In the genomic region with DNA sequence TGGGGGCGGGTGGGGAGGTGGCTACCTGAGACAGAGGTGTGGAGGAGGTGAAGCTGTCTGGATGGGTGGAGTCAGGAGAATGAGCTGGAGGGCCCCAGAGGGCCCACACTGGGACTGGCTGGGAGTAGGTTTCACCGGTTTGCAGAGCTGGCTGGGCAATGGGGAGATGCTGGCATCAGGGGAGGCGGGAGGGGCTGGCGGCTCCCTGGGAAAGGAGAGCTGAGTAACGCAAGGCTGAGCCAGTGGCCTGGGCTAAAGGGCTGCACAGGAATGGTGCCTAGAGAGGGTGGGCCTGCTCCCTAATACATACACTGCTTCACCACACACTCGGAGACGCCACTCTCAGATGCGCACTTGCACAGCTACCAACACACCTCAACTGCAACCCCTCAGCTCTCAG, we compare ENCODE assay signal across 30 cellular contexts. TPM values are rescaled to one million over a fixed set of nuclear protein-coding genes. Genes with fewer than 3 reads are reported as not detected.
A peak's percentile ranks its signal among the peaks of the same experiment; 100 is the strongest.
DNase-seq lines count a peak whose midpoint lies in the region; FAIRE-seq and TF ChIP-seq lines count a peak whose summit lies in the region.
"Had no signal": no experiment of that assay in that cellular context is flagged by ENCODE, and none has a peak within 500 bp of the region (broad histone marks: within the 10 kb centered on the region; RNA-seq: fewer than 3 reads in every experiment).

No MANE protein-coding gene starts in this region.

- no peak overlapping the region for H4K8ac ChIP-seq in H9 (replicated peaks; ENCODE audit: insufficient read length, low read depth, low read length)

- no peak overlapping the region; the same call in 1 of the 2 replicates for H3K14ac ChIP-seq in H9 (ENCODE audit: insufficient read depth, low read length)

- no peak overlapping the region for H2AK5ac ChIP-seq in H9 (ENCODE audit: insufficient read length, low read length)

- no peak overlapping the region for H2BK15ac ChIP-seq in H9 (ENCODE audit: low read depth, low read length)

- H3K9me3 Mint-ChIP-seq in H9 = no peaks in the 10 kb centered on the region
- no peaks in the 10 kb centered on the region for H3K9me3 Mint-ChIP-seq in activated T-helper 2 cell treated with anti-CD3 and anti-CD28 coated beads, Interferon-gamma antibody, Interleukin-2, Interleukin-4, amounts not matched to agents 10 μg/mL and 5 μg/mL and 100 μg/mL, durations not matched to agents 14 hours and 24 hours and 36 hours
- H3K9me3 Mint-ChIP-seq: CD4-positive, alpha-beta T cell; memory B cell; naive thymus-derived CD4-positive, alpha-beta T cell had no signal

- dilution Hi-C loops in keratinocyte (cut with MboI; ENCODE audit: extremely low pct_ligation_motif_present, low sequenced_read_pairs) = no loop called here

- H3K27me3 ChIP-seq in H9 (ENCODE audit: insufficient read depth, low read length) = no peaks in the 10 kb centered on the region; the same call in 1 of the 2 replicates
- no peaks in the 10 kb centered on the region for H3K27me3 ChIP-seq in keratinocyte (ENCODE audit: control insufficient read depth, extremely low read depth, insufficient read depth, low read length)
- H3K27me3 ChIP-seq: ascending aorta, sigmoid colon, SJCRH30 had no signal

- TF ChIP-seq CTCF in H9 (conservative IDR thresholded peaks at IDR 0.05) (no peak), keratinocyte (optimal IDR thresholded peaks at IDR 0.05 in 1 of 3, IDR thresholded peaks at IDR 0.05 in 1 of 3, conservative IDR thresholded peaks at IDR 0.05 in 1 of 3; ENCODE audit: extremely low read depth in 1 of 3, insufficient read depth in 2 of 3, low read length in 3 of 3) (no peak)

- DNase-seq in H9 (peak; percentile 60), SW480 (ENCODE audit: low spot score) (peak; percentile 41), keratinocyte (ENCODE audit: low read depth, low spot score) (no peak), NCI-H1436 treated with DMSO at 0.1 percent for 48 hours (lab: John Stamatoyannopoulos, UW) (no peak), COR-L47 (lab: John Stamatoyannopoulos, UW) (no peak)
- DNase-seq in activated T-helper 2 cell treated with anti-CD3 and anti-CD28 coated beads, Interferon-gamma antibody, Interleukin-2, Interleukin-4, amounts not matched to agents 10 μg/mL and 5 μg/mL and 100 μg/mL, durations not matched to agents 14 hours and 24 hours and 36 hours (ENCODE audit: low spot score) = no peak
- no peak for DNase-seq in activated CD8-positive, alpha-beta memory T cell treated with anti-CD3 and anti-CD28 coated beads, Interleukin-2, amount 50 U/mL, for 48 hours
- DNase-seq: activated CD4-positive, alpha-beta T cell treated with anti-CD3 and anti-CD28 coated beads for 48 hours; activated naive CD4-positive, alpha-beta T cell treated with anti-CD3 and anti-CD28 coated beads, Interleukin-2, amount 50 U/mL, for 16 hours; CD4-positive, alpha-beta T cell; DMS53; GDM1; HCEC 1CT; KG1; kidney glomerular epithelial cell; naive thymus-derived CD4-positive, alpha-beta T cell; NCI-H1694 treated with DMSO at 0.1 percent for 48 hours; NCI-H345; NCI-H82; sigmoid colon; SJCRH30; substantia nigra; T-helper 17 cell had no signal

- no peak overlapping the region for H2BK12ac ChIP-seq in H9 (ENCODE audit: insufficient read length, low read depth, low read length)

- H3K9me3 ChIP-seq in H9 (ENCODE audit: control insufficient read depth, low read depth, low read length) (no peaks in the 10 kb centered on the region), keratinocyte (ENCODE audit: control insufficient read depth, low read depth, low read length) (no peaks in the 10 kb centered on the region)
- H3K9me3 ChIP-seq: ascending aorta, esophagus muscularis mucosa, sigmoid colon, SJCRH30 had no signal

- H3K4ac ChIP-seq in H9 (ENCODE audit: low read depth, low read length) = no peak overlapping the region

- H3K79me2 ChIP-seq in H9 (ENCODE audit: insufficient read depth, low read length) = no peaks in the 10 kb centered on the region
- no peaks in the 10 kb centered on the region for H3K79me2 ChIP-seq in keratinocyte (ENCODE audit: control insufficient read depth, insufficient read depth, low read length)

- H3K36me3 ChIP-seq in keratinocyte (ENCODE audit: control insufficient read depth in 2 of 2, extremely low read depth in 1 of 2, insufficient read depth in 2 of 2, low read length in 2 of 2) = no peaks in the 10 kb centered on the region
- H3K36me3 ChIP-seq: ascending aorta, sigmoid colon, SJCRH30 had no signal

- no peak overlapping the region for H4K91ac ChIP-seq in H9 (ENCODE audit: insufficient read length, low read depth, low read length)

- no peak overlapping the region for H2BK120ac ChIP-seq in H9 (ENCODE audit: low read depth, low read length, poor library complexity, severe bottlenecking)

- no peak overlapping the region for H4K5ac ChIP-seq in H9 (ENCODE audit: insufficient read length, low read depth, low read length)

- H3K56ac ChIP-seq in H9 (ENCODE audit: insufficient read length, low read depth, low read length) = no peak overlapping the region

- H3K79me1 ChIP-seq in H9 (ENCODE audit: insufficient read depth, low read depth, low read length, poor library complexity, severe bottlenecking) = no peaks in the 10 kb centered on the region

- no peak overlapping the region for H3K4me3 ChIP-seq in keratinocyte (ENCODE audit: control insufficient read depth in 2 of 3, extremely low read depth in 1 of 3, insufficient read depth in 2 of 3, low read depth in 1 of 3, low read length in 3 of 3)
- no peak overlapping the region for H3K4me3 ChIP-seq in skin epidermis
- H3K4me3 ChIP-seq: ascending aorta, esophagus muscularis mucosa, sigmoid colon, SJCRH30 had no signal

- no peak overlapping the region for H3K4me3 Mint-ChIP-seq in H9
- no peak overlapping the region for H3K4me3 Mint-ChIP-seq in activated T-helper 2 cell treated with anti-CD3 and anti-CD28 coated beads, Interferon-gamma antibody, Interleukin-2, Interleukin-4, amounts not matched to agents 10 μg/mL and 5 μg/mL and 100 μg/mL, durations not matched to agents 14 hours and 24 hours and 36 hours (ENCODE audit: low read depth)
- H3K4me3 Mint-ChIP-seq: CD4-positive, alpha-beta T cell; memory B cell; naive thymus-derived CD4-positive, alpha-beta T cell; T-helper 17 cell had no signal

- H3K9ac ChIP-seq in H9 (ENCODE audit: extremely low read depth, insufficient read length, low read length) = no peak overlapping the region
- peak overlapping the region; percentile 38 for H3K9ac ChIP-seq in keratinocyte (ENCODE audit: control insufficient read depth, extremely low read depth, insufficient read depth, low read length)

- H4K20me1 ChIP-seq in H9 (ENCODE audit: control insufficient read depth, insufficient read depth, insufficient read length) (no peaks in the 10 kb centered on the region), keratinocyte (ENCODE audit: control insufficient read depth, extremely low read depth, insufficient read depth, low read length) (no peaks in the 10 kb centered on the region)

- H3K4me1 Mint-ChIP-seq in H9 = peaks cover 25 to 36% of the 10 kb centered on the region in 2 experiments
- peaks cover 8% of the 10 kb centered on the region for H3K4me1 Mint-ChIP-seq in activated T-helper 2 cell treated with anti-CD3 and anti-CD28 coated beads, Interferon-gamma antibody, Interleukin-2, Interleukin-4, amounts not matched to agents 10 μg/mL and 5 μg/mL and 100 μg/mL, durations not matched to agents 14 hours and 24 hours and 36 hours (ENCODE audit: low read depth)

- H3K27ac ChIP-seq in H9 (ENCODE audit: insufficient read length, low read depth, low read length) (no peak overlapping the region), keratinocyte (ENCODE audit: control insufficient read depth, insufficient read depth, low read length) (peak overlapping the region; percentile 89), skin epidermis (peak overlapping the region in 20 of 21 experiments; percentile 16 to 88 (median 72))
- H3K27ac ChIP-seq: ascending aorta, esophagus muscularis mucosa, sigmoid colon, SJCRH30 had no signal

- H2BK5ac ChIP-seq in H9 (ENCODE audit: insufficient read length, low read length) = no peak overlapping the region

- H2AFZ ChIP-seq in H9 (ENCODE audit: low read length) (no peak overlapping the region), keratinocyte (ENCODE audit: control insufficient read depth, low read length) (peak overlapping the region; percentile 36)

- no peak overlapping the region for H3K23ac ChIP-seq in H9 (ENCODE audit: insufficient read length, low read depth, low read length)

- WGBS in H9 (ENCODE audit: extremely low coverage, insufficient read length, low lambda C conversion rate) = no CpG with 5 or more reads among the region's 8 CpGs

- no peaks in the 10 kb centered on the region for H3K9me1 ChIP-seq in keratinocyte (ENCODE audit: control insufficient read depth, extremely low read depth, insufficient read depth, low read length)

- no peak overlapping the region for H3K18ac ChIP-seq in H9 (ENCODE audit: insufficient read length, low read depth, low read length)

- H2BK20ac ChIP-seq in H9 (ENCODE audit: low read depth, low read length, poor library complexity, severe bottlenecking) = no peak overlapping the region

- peak overlapping the region in 1 of 3 experiments; percentile 42; a peak in 1 of 7 replicates for H3K27ac Mint-ChIP-seq in H9
- H3K27ac Mint-ChIP-seq in activated T-helper 2 cell treated with anti-CD3 and anti-CD28 coated beads, Interferon-gamma antibody, Interleukin-2, Interleukin-4, amounts not matched to agents 10 μg/mL and 5 μg/mL and 100 μg/mL, durations not matched to agents 14 hours and 24 hours and 36 hours = no peak overlapping the region
- H3K27ac Mint-ChIP-seq: CD4-positive, alpha-beta T cell; memory B cell; naive thymus-derived CD4-positive, alpha-beta T cell; T-helper 17 cell had no signal

- H3K4me1 ChIP-seq in H9 (ENCODE audit: insufficient read depth, low read length) (no peaks in the 10 kb centered on the region; the same call in 1 of the 2 replicates), keratinocyte (ENCODE audit: control insufficient read depth, extremely low read depth, insufficient read depth, low read length) (peaks cover 29% of the 10 kb centered on the region)

- H3K36me3 Mint-ChIP-seq in H9 (ENCODE audit: insufficient read depth in 1 of 3, low read depth in 3 of 3) = peaks cover 1 to 8% (median 5%) of the 10 kb centered on the region in 3 experiments; a peak in 5 of 7 replicates
- no peaks in the 10 kb centered on the region for H3K36me3 Mint-ChIP-seq in activated T-helper 2 cell treated with anti-CD3 and anti-CD28 coated beads, Interferon-gamma antibody, Interleukin-2, Interleukin-4, amounts not matched to agents 10 μg/mL and 5 μg/mL and 100 μg/mL, durations not matched to agents 14 hours and 24 hours and 36 hours (ENCODE audit: low read depth)
- H3K36me3 Mint-ChIP-seq: memory B cell; naive thymus-derived CD4-positive, alpha-beta T cell had no signal

- intact Hi-C loops in activated T-helper 2 cell treated with anti-CD3 and anti-CD28 coated beads, Interferon-gamma antibody, Interleukin-2, Interleukin-4, amounts not matched to agents 10 μg/mL and 5 μg/mL and 100 μg/mL, durations not matched to agents 14 hours and 24 hours and 36 hours (cut with micrococcal nuclease) = no loop called here

- peak; percentile 79 for FAIRE-seq in keratinocyte (lab: Jason Lieb, UNC)

- no peaks in the 10 kb centered on the region for H3K23me2 ChIP-seq in H9 (ENCODE audit: insufficient read length, low read depth, low read length, poor library complexity, severe bottlenecking)

- peaks cover 21% of the 10 kb centered on the region for H3K27me3 Mint-ChIP-seq in H9 (ENCODE audit: low read depth)
- H3K27me3 Mint-ChIP-seq in activated T-helper 2 cell treated with anti-CD3 and anti-CD28 coated beads, Interferon-gamma antibody, Interleukin-2, Interleukin-4, amounts not matched to agents 10 μg/mL and 5 μg/mL and 100 μg/mL, durations not matched to agents 14 hours and 24 hours and 36 hours (ENCODE audit: low read depth) = no peaks in the 10 kb centered on the region
- H3K27me3 Mint-ChIP-seq: T-helper 17 cell had no signal

- H3K4me2 ChIP-seq in H9 (ENCODE audit: insufficient read depth, insufficient read length, low read length) (no peak overlapping the region), keratinocyte (ENCODE audit: control insufficient read depth, extremely low read depth, insufficient read depth, low read depth, low read length) (peak overlapping the region; percentile 9)

- no peak overlapping the region for H3T11ph ChIP-seq in H9 (ENCODE audit: low read length)

RNA-seq across cellular contexts. Expression of a gene that starts 12.4 kb away (rescaled TPM):
- 22.9 and 24.0 TPM in 2 replicates for total RNA-seq in H9 (2021)
- 4.2 to 8.4 TPM (median 5.9 TPM) in 3 replicates for polyA plus RNA-seq in keratinocyte
- 6.9 TPM for polyA plus RNA-seq in keratinocyte (2011; ENCODE audit: low read depth)
- 2.3 and 4.9 TPM in 2 replicates for polyA plus RNA-seq in keratinocyte (2011; cell fraction: cytosol; rRNA removed)
- 9.6 and 11.8 TPM in 2 replicates for polyA plus RNA-seq in keratinocyte (2011; cell fraction: nucleus; rRNA removed)
- 5.0 and 6.3 TPM in 2 replicates for polyA plus RNA-seq in keratinocyte (2012; ENCODE audit: low replicate concordance)
- 2.3 to 8.0 TPM (median 4.4 TPM) in 3 replicates for polyA minus RNA-seq in keratinocyte
- 18.4 TPM for polyA minus RNA-seq in keratinocyte (2011; cell fraction: cytosol; rRNA and poly(A)+ RNA removed)
- 9.0 and 12.2 TPM in 2 replicates for polyA minus RNA-seq in keratinocyte (2011; cell fraction: nucleus; rRNA and poly(A)+ RNA removed)
- total RNA-seq in activated T-helper 2 cell treated with anti-CD3 and anti-CD28 coated beads, Interferon-gamma antibody, Interleukin-2, Interleukin-4, amounts not matched to agents 10 μg/mL and 5 μg/mL and 100 μg/mL, durations not matched to agents 14 hours and 24 hours and 36 hours = 7.8 and 8.6 TPM in 2 replicates

RNA-seq across cellular contexts. Expression of a gene that starts 12.9 kb away (rescaled TPM):
- total RNA-seq in H9 (2021) = 87.9 and 90.1 TPM in 2 replicates
- polyA plus RNA-seq in keratinocyte = 152 to 261 TPM (median 192 TPM) in 3 replicates
- polyA plus RNA-seq in keratinocyte (2011; ENCODE audit: low read depth) = 318 TPM
- polyA plus RNA-seq in keratinocyte (2011; cell fraction: cytosol; rRNA removed) = 272 and 540 TPM in 2 replicates
- 428 and 649 TPM in 2 replicates for polyA plus RNA-seq in keratinocyte (2011; cell fraction: nucleus; rRNA removed)
- polyA plus RNA-seq in keratinocyte (2012; ENCODE audit: low replicate concordance) = 597 and 1,055 TPM in 2 replicates
- 297 to 1,322 TPM (median 395 TPM) in 3 replicates for polyA minus RNA-seq in keratinocyte
- polyA minus RNA-seq in keratinocyte (2011; cell fraction: cytosol; rRNA and poly(A)+ RNA removed) = 688 TPM
- 540 and 556 TPM in 2 replicates for polyA minus RNA-seq in keratinocyte (2011; cell fraction: nucleus; rRNA and poly(A)+ RNA removed)
- total RNA-seq in activated T-helper 2 cell treated with anti-CD3 and anti-CD28 coated beads, Interferon-gamma antibody, Interleukin-2, Interleukin-4, amounts not matched to agents 10 μg/mL and 5 μg/mL and 100 μg/mL, durations not matched to agents 14 hours and 24 hours and 36 hours = 0.78 and 1.3 TPM in 2 replicates

RNA-seq across cellular contexts. Expression of a gene that starts 13.4 kb away (rescaled TPM):
- 166 TPM in 2 replicates for total RNA-seq in H9 (2021)
- 0.37 to 0.73 TPM (median 0.38 TPM) in 3 replicates for polyA plus RNA-seq in keratinocyte
- polyA plus RNA-seq in keratinocyte (2011; ENCODE audit: low read depth) = 1.3 TPM
- 0.29 and 0.32 TPM in 2 replicates for polyA plus RNA-seq in keratinocyte (2011; cell fraction: cytosol; rRNA removed)
- 1.6 and 2.1 TPM in 2 replicates for polyA plus RNA-seq in keratinocyte (2011; cell fraction: nucleus; rRNA removed)
- 0.14 and 0.62 TPM in 2 replicates for polyA plus RNA-seq in keratinocyte (2012; ENCODE audit: low replicate concordance)
- 0.13 to 4.1 TPM (median 2.9 TPM) in 3 replicates for polyA minus RNA-seq in keratinocyte
- polyA minus RNA-seq in keratinocyte (2011; cell fraction: cytosol; rRNA and poly(A)+ RNA removed) = 0.96 TPM
- 1.2 and 1.8 TPM in 2 replicates for polyA minus RNA-seq in keratinocyte (2011; cell fraction: nucleus; rRNA and poly(A)+ RNA removed)
- 1.3 and 1.4 TPM in 2 replicates for total RNA-seq in activated T-helper 2 cell treated with anti-CD3 and anti-CD28 coated beads, Interferon-gamma antibody, Interleukin-2, Interleukin-4, amounts not matched to agents 10 μg/mL and 5 μg/mL and 100 μg/mL, durations not matched to agents 14 hours and 24 hours and 36 hours
- total RNA-seq: CD4-positive, alpha-beta T cell; T-helper 17 cell had no signal
- polyA plus RNA-seq: naive thymus-derived CD4-positive, alpha-beta T cell had no signal

RNA-seq across cellular contexts. Expression of a gene that starts 36.7 kb away (rescaled TPM):
- total RNA-seq in H9 (2021) = 66.2 and 76.1 TPM in 2 replicates
- polyA plus RNA-seq in keratinocyte = 83.4 to 109 TPM (median 92.7 TPM) in 3 replicates
- 23.5 TPM for polyA plus RNA-seq in keratinocyte (2011; ENCODE audit: low read depth)
- 88.8 and 118 TPM in 2 replicates for polyA plus RNA-seq in keratinocyte (2011; cell fraction: cytosol; rRNA removed)
- 51.1 and 67.8 TPM in 2 replicates for polyA plus RNA-seq in keratinocyte (2011; cell fraction: nucleus; rRNA removed)
- 38.5 and 66.6 TPM in 2 replicates for polyA plus RNA-seq in keratinocyte (2012; ENCODE audit: low replicate concordance)
- 40.2 to 86.1 TPM (median 53.5 TPM) in 3 replicates for polyA minus RNA-seq in keratinocyte
- 57.6 TPM for polyA minus RNA-seq in keratinocyte (2011; cell fraction: cytosol; rRNA and poly(A)+ RNA removed)
- 10.2 and 19.1 TPM in 2 replicates for polyA minus RNA-seq in keratinocyte (2011; cell fraction: nucleus; rRNA and poly(A)+ RNA removed)
- total RNA-seq in activated T-helper 2 cell treated with anti-CD3 and anti-CD28 coated beads, Interferon-gamma antibody, Interleukin-2, Interleukin-4, amounts not matched to agents 10 μg/mL and 5 μg/mL and 100 μg/mL, durations not matched to agents 14 hours and 24 hours and 36 hours = 59.9 and 62.0 TPM in 2 replicates

RNA-seq across cellular contexts. Expression of a gene that starts 38.3 kb away (rescaled TPM):
- 0.22 and 0.46 TPM in 2 replicates for total RNA-seq in H9 (2021)
- polyA plus RNA-seq in keratinocyte = 0.06 to 0.21 TPM (median 0.19 TPM) in 3 replicates
- polyA plus RNA-seq in keratinocyte (2011; ENCODE audit: low read depth) = not detected
- 0.04 TPM in 1 of 2 replicates, not detected in the other for polyA plus RNA-seq in keratinocyte (2011; cell fraction: cytosol; rRNA removed)
- polyA plus RNA-seq in keratinocyte (2011; cell fraction: nucleus; rRNA removed) = 0.28 and 0.36 TPM in 2 replicates
- not detected in 2 replicates for polyA plus RNA-seq in keratinocyte (2012; ENCODE audit: low replicate concordance)
- not detected in 3 replicates for polyA minus RNA-seq in keratinocyte
- not detected for polyA minus RNA-seq in keratinocyte (2011; cell fraction: cytosol; rRNA and poly(A)+ RNA removed)
- polyA minus RNA-seq in keratinocyte (2011; cell fraction: nucleus; rRNA and poly(A)+ RNA removed) = not detected in 2 replicates
- 0.16 and 0.23 TPM in 2 replicates for total RNA-seq in activated T-helper 2 cell treated with anti-CD3 and anti-CD28 coated beads, Interferon-gamma antibody, Interleukin-2, Interleukin-4, amounts not matched to agents 10 μg/mL and 5 μg/mL and 100 μg/mL, durations not matched to agents 14 hours and 24 hours and 36 hours
- total RNA-seq: ascending aorta; CD4-positive, alpha-beta T cell; chondrocyte; HT-29; naive thymus-derived CD4-positive, alpha-beta T cell; OCI-LY7; SJCRH30; T-helper 17 cell had no signal
- polyA plus RNA-seq: naive thymus-derived CD4-positive, alpha-beta T cell had no signal

Comparison
In these comparisons a context has a peak if more than half of its experiments do, and no peak if none do; other contexts are left out.
1. DNase-seq: peak in H9 (single experiment) and SW480 (single experiment); none in keratinocyte (single experiment), activated T-helper 2 cell treated with anti-CD3 and anti-CD28 coated beads, Interferon-gamma antibody, Interleukin-2, Interleukin-4, amounts not matched to agents 10 μg/mL and 5 μg/mL and 100 μg/mL, durations not matched to agents 14 hours and 24 hours and 36 hours (single experiment), activated CD8-positive, alpha-beta memory T cell treated with anti-CD3 and anti-CD28 coated beads, Interleukin-2, amount 50 U/mL, for 48 hours (single experiment), NCI-H1436 treated with DMSO at 0.1 percent for 48 hours (single experiment) and COR-L47 (single experiment).
2. RNA of a gene that starts 12.9 kb away (total RNA-seq): 87.9 to 90.1 TPM in H9; 0.78 to 1.3 TPM in activated T-helper 2 cell treated with anti-CD3 and anti-CD28 coated beads, Interferon-gamma antibody, Interleukin-2, Interleukin-4, amounts not matched to agents 10 μg/mL and 5 μg/mL and 100 μg/mL, durations not matched to agents 14 hours and 24 hours and 36 hours; every median in the first group is over 10 times any median in the second.
3. RNA of a gene that starts 13.4 kb away (total RNA-seq): 166 TPM in H9; 1.3 to 1.4 TPM in activated T-helper 2 cell treated with anti-CD3 and anti-CD28 coated beads, Interferon-gamma antibody, Interleukin-2, Interleukin-4, amounts not matched to agents 10 μg/mL and 5 μg/mL and 100 μg/mL, durations not matched to agents 14 hours and 24 hours and 36 hours; every median in the first group is over 10 times any median in the second.